In genomic region chr17:1298616-1299015, GRCh38 we compare ENCODE assay signal across 9 cellular contexts. TPM values are rescaled to one million over a fixed set of nuclear protein-coding genes. Genes with fewer than 3 reads are reported as not detected.
DNase-seq lines count a peak whose midpoint lies in the region; ATAC-seq lines count a peak whose summit lies in the region.
"Had no signal": no experiment of that assay in that cellular context is flagged by ENCODE, and none has a peak within 500 bp of the region (broad histone marks: within the 10 kb centered on the region; RNA-seq: fewer than 3 reads in every experiment).

No MANE protein-coding gene starts in this region.

- H3K9me3 ChIP-seq in effector memory CD4-positive, alpha-beta T cell (ENCODE audit: control insufficient read depth, low read length) = no peaks in the 10 kb centered on the region
- no peaks in the 10 kb centered on the region for H3K9me3 ChIP-seq in SJCRH30 (replicated peaks)

- DNase-seq in Daoy (ENCODE audit: low read depth) (peak; percentile 31), SJCRH30 (no peak), DMS 273 treated with DMSO at 0.1 percent for 48 hours (lab: John Stamatoyannopoulos, UW) (no peak), NCI-H446 (lab: John Stamatoyannopoulos, UW) (no peak)
- peak; percentile 41 for DNase-seq in activated CD4-positive, alpha-beta T cell treated with anti-CD3 and anti-CD28 coated beads, Interleukin-2, amount 50 U/mL, for 1 hour
- DNase-seq in effector memory CD4-positive, alpha-beta T cell = peak in 1 of 3 donors; percentile 18
- DNase-seq in stimulated activated CD4-positive, alpha-beta T cell treated with anti-CD3 and anti-CD28 coated beads, Interleukin-12 subunit alpha, Interleukin-12 subunit beta, amount 100 ng/mL, for 4 hours = peak; percentile 48
- DNase-seq: SIG-M5 had no signal

- H3K4me1 ChIP-seq in effector memory CD4-positive, alpha-beta T cell (ENCODE audit: control insufficient read depth, insufficient read depth, low read length, poor library complexity, severe bottlenecking) = peaks cover 44% of the 10 kb centered on the region
- no peaks in the 10 kb centered on the region for H3K4me1 ChIP-seq in SJCRH30

- peak overlapping the region; percentile 30 for H3K4me3 ChIP-seq in effector memory CD4-positive, alpha-beta T cell (ENCODE audit: insufficient read depth, low read depth, low read length, poor library complexity, severe bottlenecking)
- no peak overlapping the region for H3K4me3 ChIP-seq in SJCRH30

- H3K27me3 ChIP-seq in effector memory CD4-positive, alpha-beta T cell (replicated peaks; ENCODE audit: control insufficient read depth, insufficient read depth, low read length, poor library complexity, severe bottlenecking) = no peaks in the 10 kb centered on the region
- no peaks in the 10 kb centered on the region for H3K27me3 ChIP-seq in SJCRH30

- no peak for ATAC-seq in GM21390 (IDR thresholded peaks at IDR 0.05; ENCODE audit: unreplicated experiment)

- H3K27ac ChIP-seq in effector memory CD4-positive, alpha-beta T cell (ENCODE audit: insufficient read depth, low read length, poor library complexity, severe bottlenecking) = no peak overlapping the region
- H3K27ac ChIP-seq in SJCRH30 = no peak overlapping the region

- H3K36me3 ChIP-seq in effector memory CD4-positive, alpha-beta T cell (ENCODE audit: control insufficient read depth, insufficient read depth, low read length) = no peaks in the 10 kb centered on the region
- H3K36me3 ChIP-seq in SJCRH30 = no peaks in the 10 kb centered on the region

RNA-seq across cellular contexts. Expression of gene TRARG1, which starts 19.2 kb away (rescaled TPM):
- total RNA-seq in Daoy (2014; rRNA removed; shearing (Covaris generic)) = not detected in 2 replicates
- not detected in 2 replicates for total RNA-seq in SJCRH30 (2014; rRNA removed; shearing (Covaris generic))

RNA-seq across cellular contexts. Expression of gene BHLHA9, which starts 28.4 kb away (rescaled TPM):
- not detected in 2 replicates for total RNA-seq in Daoy (2014; rRNA removed; shearing (Covaris generic))
- not detected in 2 replicates for total RNA-seq in SJCRH30 (2014; rRNA removed; shearing (Covaris generic))

Comparison
In these comparisons a context has a peak if more than half of its experiments do, and no peak if none do; other contexts are left out.
1. DNase-seq: peak in Daoy (single experiment), activated CD4-positive, alpha-beta T cell treated with anti-CD3 and anti-CD28 coated beads, Interleukin-2, amount 50 U/mL, for 1 hour (single experiment) and stimulated activated CD4-positive, alpha-beta T cell treated with anti-CD3 and anti-CD28 coated beads, Interleukin-12 subunit alpha, Interleukin-12 subunit beta, amount 100 ng/mL, for 4 hours (single experiment); none in SJCRH30 (0 of 2), DMS 273 treated with DMSO at 0.1 percent for 48 hours (single experiment) and NCI-H446 (0 of 2).